In genomic region chr2:630451-631320, GRCh38 we compare ENCODE assay signal across 29 cellular contexts.
"Had no signal": no experiment of that assay in that cellular context is flagged by ENCODE, and none has a peak within 500 bp of the region (broad histone marks: within the 10 kb centered on the region; RNA-seq: fewer than 3 reads in every experiment).

No MANE protein-coding gene starts in this region.

- DNase-seq: activated B cell treated with CpG ODN at 0.5 μM for 24 hours; activated CD4-positive, alpha-beta T cell treated with anti-CD3 and anti-CD28 coated beads for 48 hours; activated CD4-positive, alpha-beta T cell treated with anti-CD3 and anti-CD28 coated beads, Interleukin-2, amount 50 U/mL, for 1 hour; activated CD4-positive, alpha-beta T cell treated with anti-CD3 and anti-CD28 coated beads, Interleukin-2, amount 50 U/mL, for 48 hours; activated CD8-positive, alpha-beta memory T cell treated with anti-CD3 and anti-CD28 coated beads for 24 hours; activated CD8-positive, alpha-beta T cell treated with anti-CD3 and anti-CD28 coated beads for 36 hours; activated effector memory CD4-positive, alpha-beta T cell treated with Interleukin-2 at 50 U/mL for 16 hours; activated gamma-delta T cell treated with Interleukin-2 at 50 U/mL for 16 hours; activated naive CD4-positive, alpha-beta T cell treated with anti-CD3 and anti-CD28 coated beads, Interleukin-2, amount 50 U/mL, for 16 hours; activated naive CD4-positive, alpha-beta T cell treated with Interleukin-2 at 50 U/mL for 16 hours; activated T-cell treated with anti-CD3 and anti-CD28 coated beads, Interleukin-2, amount 50 U/mL, for 4 hours; amniotic stem cell; anterior cingulate cortex; brain microvascular endothelial cell; cortex of kidney; effector CD8-positive, alpha-beta T cell; endodermal cell; foreskin fibroblast; gastrocnemius medialis; glutamatergic neuron; heart left ventricle; T-helper 2 cell had no signal

- H3K4me1 ChIP-seq: gastrocnemius medialis, heart left ventricle had no signal

- H3K36me3 ChIP-seq: brain microvascular endothelial cell, gastrocnemius medialis, heart left ventricle had no signal

- H3K27ac Mint-ChIP-seq: activated B cell treated with CpG ODN at 0.5 μM for 24 hours; activated CD8-positive, alpha-beta T cell treated with anti-CD3 and anti-CD28 coated beads for 36 hours; activated naive CD8-positive, alpha-beta T cell; activated T-helper 17 cell treated with anti-CD3 and anti-CD28 coated beads, Interleukin-2, amount 50 U/mL, for 72 hours; endodermal cell had no signal

- H3K4me3 Mint-ChIP-seq: activated B cell treated with CpG ODN at 0.5 μM for 24 hours; activated CD8-positive, alpha-beta T cell treated with anti-CD3 and anti-CD28 coated beads for 36 hours; activated naive CD8-positive, alpha-beta T cell; activated T-cell treated with anti-CD3 and anti-CD28 coated beads, Interleukin-2, amount 50 U/mL, for 4 hours; activated T-helper 17 cell treated with anti-CD3 and anti-CD28 coated beads, Interleukin-2, amount 50 U/mL, for 72 hours; central memory CD8-positive, alpha-beta T cell; endodermal cell had no signal

- H3K27me3 ChIP-seq: brain microvascular endothelial cell, gastrocnemius medialis had no signal

- H3K36me3 Mint-ChIP-seq: activated naive CD8-positive, alpha-beta T cell had no signal

- H3K27me3 Mint-ChIP-seq: activated naive CD8-positive, alpha-beta T cell; activated T-helper 17 cell treated with anti-CD3 and anti-CD28 coated beads, Interleukin-2, amount 50 U/mL, for 72 hours had no signal

- H3K4me3 ChIP-seq: gastrocnemius medialis, heart left ventricle had no signal

- H3K9me3 Mint-ChIP-seq: activated B cell treated with CpG ODN at 0.5 μM for 24 hours; activated T-helper 17 cell treated with anti-CD3 and anti-CD28 coated beads, Interleukin-2, amount 50 U/mL, for 72 hours; central memory CD8-positive, alpha-beta T cell had no signal

- ATAC-seq: activated CD4-positive, CD25-positive, alpha-beta regulatory T cell treated with anti-CD3 and anti-CD28 coated beads, Interleukin-2, amount 50 U/mL, for 24 hours; activated CD8-positive, alpha-beta T cell treated with anti-CD3 and anti-CD28 coated beads for 36 hours; activated T-cell treated with anti-CD3 and anti-CD28 coated beads, Interleukin-2, amount 50 U/mL, for 4 hours; activated T-helper 17 cell treated with anti-CD3 and anti-CD28 coated beads, Interleukin-2, amount 50 U/mL, for 72 hours; gastrocnemius medialis; heart left ventricle had no signal

- H3K9me3 ChIP-seq: gastrocnemius medialis had no signal

- FAIRE-seq: astrocyte, bronchial epithelial cell had no signal

- H3K27ac ChIP-seq: brain microvascular endothelial cell, gastrocnemius medialis, heart left ventricle, VCaP had no signal

- H3K4me1 Mint-ChIP-seq: activated B cell treated with CpG ODN at 0.5 μM for 24 hours; activated T-helper 17 cell treated with anti-CD3 and anti-CD28 coated beads, Interleukin-2, amount 50 U/mL, for 72 hours; central memory CD8-positive, alpha-beta T cell had no signal
